Comparison of ENCODE assay signal across 12 cellular contexts in the genomic region with DNA sequence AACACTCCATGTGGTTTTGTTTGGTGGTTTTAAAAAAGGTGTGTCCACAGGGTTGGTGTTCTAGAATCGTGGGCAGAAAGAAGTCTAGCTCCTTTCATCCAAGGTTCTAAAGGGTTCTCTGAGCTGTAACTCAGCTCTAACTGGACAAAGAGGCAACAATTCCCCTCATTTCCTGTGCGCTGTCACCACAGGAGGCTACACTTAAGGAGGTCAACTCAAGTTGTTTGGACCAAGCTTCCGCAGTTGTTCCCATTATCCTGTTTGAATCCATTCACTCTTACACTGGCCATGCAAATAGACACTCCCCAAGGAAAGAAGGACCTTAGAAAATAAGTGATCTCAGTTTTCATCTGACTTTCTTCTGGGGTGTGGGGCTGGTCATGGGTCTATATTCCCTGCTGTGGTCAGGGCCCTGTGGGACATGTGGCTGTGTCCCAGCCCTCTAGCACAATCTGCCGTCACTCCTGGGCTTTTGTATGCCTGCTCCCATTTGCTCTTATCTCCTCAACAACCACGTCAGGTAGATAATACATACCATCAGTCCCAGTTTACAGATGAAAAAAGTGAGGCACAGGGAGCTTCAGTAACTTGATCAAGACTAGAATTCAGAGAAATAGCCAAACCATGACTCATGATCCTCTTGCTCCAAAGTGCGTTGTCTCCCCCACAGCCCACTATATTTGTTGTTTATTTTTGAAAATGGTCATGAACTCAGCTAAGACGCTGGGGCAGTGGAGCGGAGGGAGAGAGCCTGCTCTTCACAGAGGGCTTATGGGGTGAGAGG.
DNase-seq lines count a peak whose midpoint lies in the region; ATAC-seq and TF ChIP-seq lines count a peak whose summit lies in the region.
"Had no signal": no experiment of that assay in that cellular context is flagged by ENCODE, and none has a peak within 500 bp of the region (broad histone marks: within the 10 kb centered on the region; RNA-seq: fewer than 3 reads in every experiment).

No MANE protein-coding gene starts in this region.

- 73 to 75% methylated on average over 8 of the region's 8 CpGs for WGBS in body of pancreas, 2 donors

- H3K27me3 ChIP-seq in body of pancreas (no peaks in the 10 kb centered on the region), left lung (no peaks in the 10 kb centered on the region)

- no peak overlapping the region for H3K27ac Mint-ChIP-seq in T-helper 17 cell
- H3K27ac Mint-ChIP-seq in activated CD4-positive, alpha-beta T cell treated with anti-CD3 and anti-CD28 coated beads, Interleukin-2, amount 10 ng/mL, durations not matched to agents 7 days and 5 days = no peak overlapping the region
- H3K27ac Mint-ChIP-seq: mesothelial cell of epicardium, WTC11 had no signal

- H3K36me3 ChIP-seq in body of pancreas (replicated peaks in 1 of 2; ENCODE audit: insufficient read depth in 1 of 2, low read depth in 2 of 2) = no peaks in the 10 kb centered on the region
- H3K36me3 ChIP-seq in left lung = no peaks in the 10 kb centered on the region

- CTCF ChIA-PET in activated CD4-positive, alpha-beta T cell treated with anti-CD3 and anti-CD28 coated beads, Interleukin-2, amount 10 ng/mL, durations not matched to agents 7 days and 5 days (lab: Charles Lee) = no interaction called here

- peaks cover 9% of the 10 kb centered on the region for H3K9me3 Mint-ChIP-seq in activated CD4-positive, alpha-beta T cell treated with anti-CD3 and anti-CD28 coated beads, Interleukin-2, amount 10 ng/mL, durations not matched to agents 7 days and 5 days

- H3K4me1 ChIP-seq in body of pancreas (peaks cover 47% of the 10 kb centered on the region), left lung (peaks cover 0 to 24% of the 10 kb centered on the region in 2 donors)

- intact Hi-C loops in body of pancreas (cut with DNase I) (no loop called here), left lung (cut with DNase I) (no loop called here)

- TF ChIP-seq CTCF in HFF-Myc (IDR thresholded peaks at IDR 0.05; ENCODE audit: low read depth, low read length, missing control alignments) = no peak
- no peak for TF ChIP-seq CTCF in body of pancreas (IDR thresholded peaks at IDR 0.05)
- TF ChIP-seq CTCF in left lung (IDR thresholded peaks at IDR 0.05) = no peak

- peaks cover 21% of the 10 kb centered on the region for H3K27me3 Mint-ChIP-seq in T-helper 17 cell
- no peaks in the 10 kb centered on the region for H3K27me3 Mint-ChIP-seq in activated CD4-positive, alpha-beta T cell treated with anti-CD3 and anti-CD28 coated beads, Interleukin-2, amount 10 ng/mL, durations not matched to agents 7 days and 5 days

- no peak for ATAC-seq in body of pancreas
- no peak for ATAC-seq in left lung
- no peak for ATAC-seq in T-helper 17 cell
- ATAC-seq: WTC11 had no signal

- TF ChIP-seq POLR2A in body of pancreas (IDR thresholded peaks at IDR 0.05) = no peak

- H3K4me1 Mint-ChIP-seq in T-helper 17 cell = no peaks in the 10 kb centered on the region
- H3K4me1 Mint-ChIP-seq in activated CD4-positive, alpha-beta T cell treated with anti-CD3 and anti-CD28 coated beads, Interleukin-2, amount 10 ng/mL, durations not matched to agents 7 days and 5 days = peaks cover 6% of the 10 kb centered on the region
- H3K4me1 Mint-ChIP-seq: central memory CD8-positive, alpha-beta T cell had no signal

- POLR2A ChIA-PET in activated CD4-positive, alpha-beta T cell treated with anti-CD3 and anti-CD28 coated beads, Interleukin-2, amount 10 ng/mL, durations not matched to agents 7 days and 5 days (lab: Charles Lee) = no interaction called here

- H3K9me3 ChIP-seq in body of pancreas (no peaks in the 10 kb centered on the region), left lung (peaks cover 0 to 7% of the 10 kb centered on the region in 2 donors), T-helper 17 cell (ENCODE audit: control insufficient read depth, low read length, poor library complexity, severe bottlenecking) (no peaks in the 10 kb centered on the region)

- H3K27ac ChIP-seq in body of pancreas (peak overlapping the region; percentile 86 to 95 (median 92)), left lung (peak overlapping the region; percentile 81), substantia nigra (ENCODE audit: low read depth, low read length, poor library complexity, severe bottlenecking) (peak overlapping the region; percentile 96)

- no peak overlapping the region for H3K4me3 Mint-ChIP-seq in T-helper 17 cell
- no peak overlapping the region for H3K4me3 Mint-ChIP-seq in activated CD4-positive, alpha-beta T cell treated with anti-CD3 and anti-CD28 coated beads, Interleukin-2, amount 10 ng/mL, durations not matched to agents 7 days and 5 days
- H3K4me3 Mint-ChIP-seq: central memory CD8-positive, alpha-beta T cell; mesothelial cell of epicardium; WTC11 had no signal

- H3K4me3 ChIP-seq in HFF-Myc (replicated peaks; ENCODE audit: low read depth, low read length) = no peak overlapping the region
- H3K4me3 ChIP-seq in body of pancreas = no peak overlapping the region
- no peak overlapping the region for H3K4me3 ChIP-seq in left lung

- no peaks in the 10 kb centered on the region for H3K36me3 Mint-ChIP-seq in T-helper 17 cell (ENCODE audit: low read depth)
- peaks cover 7% of the 10 kb centered on the region for H3K36me3 Mint-ChIP-seq in activated CD4-positive, alpha-beta T cell treated with anti-CD3 and anti-CD28 coated beads, Interleukin-2, amount 10 ng/mL, durations not matched to agents 7 days and 5 days (ENCODE audit: low read depth)

- peak; percentile 11 for DNase-seq in HFF-Myc (ENCODE audit: extremely low read depth, low read depth)
- no peak for DNase-seq in body of pancreas
- DNase-seq in left lung = no peak
- no peak for DNase-seq in substantia nigra (lab: John Stamatoyannopoulos, UW)
- no peak for DNase-seq in T-helper 17 cell
- DNase-seq in activated CD4-positive, alpha-beta T cell treated with anti-CD3 and anti-CD28 coated beads, Interleukin-2, amount 10 ng/mL, durations not matched to agents 7 days and 5 days = no peak
- DNase-seq in SKM-1 (lab: John Stamatoyannopoulos, UW; ENCODE audit: unreplicated experiment) = no peak
- no peak for DNase-seq in NCI-H774 (lab: John Stamatoyannopoulos, UW)
- DNase-seq: NCI-H510A had no signal
